ENCODE assay signal across 1 cellular context in genomic region chr16:1457489-1458245, GRCh38.
TF ChIP-seq lines count a peak whose summit lies in the region.

No MANE protein-coding gene starts in this region.

TF ChIP-seq in H1, 55 proteins besides CTCF, POLR2A, EP300 and RAD21:
- no peak for TF ChIP-seq KDM4A (IDR thresholded peaks at IDR 0.05; ENCODE audit: low read depth, low read length, severe bottlenecking)
- TF ChIP-seq BRCA1 (IDR thresholded peaks at IDR 0.05; ENCODE audit: low read depth, low read length) = no peak
- TF ChIP-seq EZH2 (IDR thresholded peaks at IDR 0.05; ENCODE audit: low read depth, low read length, severe bottlenecking) = no peak
- TF ChIP-seq SAP30 (IDR thresholded peaks at IDR 0.05; ENCODE audit: insufficient read depth, insufficient replicate concordance, low read length) = no peak
- no peak for TF ChIP-seq MAFK (IDR thresholded peaks at IDR 0.05; ENCODE audit: low read depth, low read length)
- TF ChIP-seq CHD1 (IDR thresholded peaks at IDR 0.05; ENCODE audit: low read depth, low read length) = no peak
- TF ChIP-seq GABPA (IDR thresholded peaks at IDR 0.05; ENCODE audit: borderline replicate concordance, insufficient read depth, low read length) = no peak
- no peak for TF ChIP-seq SIN3A (conservative IDR thresholded peaks at IDR 0.05 in 1 of 2, IDR thresholded peaks at IDR 0.05 in 1 of 2; ENCODE audit: low read depth in 1 of 2, low read length in 2 of 2)
- no peak for TF ChIP-seq POU5F1 (IDR thresholded peaks at IDR 0.05; ENCODE audit: low read depth, low read length)
- no peak for TF ChIP-seq CHD7 (IDR thresholded peaks at IDR 0.05; ENCODE audit: insufficient replicate concordance, low read length)
- TF ChIP-seq KDM1A (IDR thresholded peaks at IDR 0.05; ENCODE audit: borderline replicate concordance, low read length) = no peak
- no peak for TF ChIP-seq NANOG (IDR thresholded peaks at IDR 0.05; ENCODE audit: insufficient read depth, low read depth, low read length, poor library complexity, severe bottlenecking)
- no peak for TF ChIP-seq TCF12 (IDR thresholded peaks at IDR 0.05; ENCODE audit: low read depth, low read length)
- TF ChIP-seq RNF2 (IDR thresholded peaks at IDR 0.05; ENCODE audit: borderline replicate concordance, low read depth, low read length, missing control alignments, poor library complexity, severe bottlenecking) = no peak
- TF ChIP-seq E2F6 (IDR thresholded peaks at IDR 0.05) = no peak
- TF ChIP-seq SIX5 (IDR thresholded peaks at IDR 0.05; ENCODE audit: low read depth, low read length) = no peak
- TF ChIP-seq POLR2AphosphoS5 (IDR thresholded peaks at IDR 0.05; ENCODE audit: low read depth, low read length) = no peak
- no peak for TF ChIP-seq HDAC6 (IDR thresholded peaks at IDR 0.05; ENCODE audit: low read depth, low read length)
- no peak for TF ChIP-seq TBP (IDR thresholded peaks at IDR 0.05; ENCODE audit: low read depth, low read length)
TF ChIP-seq in H1: peak in this region for 0.
